Comparison of ENCODE assay signal across 1 cellular context in the genomic region with DNA sequence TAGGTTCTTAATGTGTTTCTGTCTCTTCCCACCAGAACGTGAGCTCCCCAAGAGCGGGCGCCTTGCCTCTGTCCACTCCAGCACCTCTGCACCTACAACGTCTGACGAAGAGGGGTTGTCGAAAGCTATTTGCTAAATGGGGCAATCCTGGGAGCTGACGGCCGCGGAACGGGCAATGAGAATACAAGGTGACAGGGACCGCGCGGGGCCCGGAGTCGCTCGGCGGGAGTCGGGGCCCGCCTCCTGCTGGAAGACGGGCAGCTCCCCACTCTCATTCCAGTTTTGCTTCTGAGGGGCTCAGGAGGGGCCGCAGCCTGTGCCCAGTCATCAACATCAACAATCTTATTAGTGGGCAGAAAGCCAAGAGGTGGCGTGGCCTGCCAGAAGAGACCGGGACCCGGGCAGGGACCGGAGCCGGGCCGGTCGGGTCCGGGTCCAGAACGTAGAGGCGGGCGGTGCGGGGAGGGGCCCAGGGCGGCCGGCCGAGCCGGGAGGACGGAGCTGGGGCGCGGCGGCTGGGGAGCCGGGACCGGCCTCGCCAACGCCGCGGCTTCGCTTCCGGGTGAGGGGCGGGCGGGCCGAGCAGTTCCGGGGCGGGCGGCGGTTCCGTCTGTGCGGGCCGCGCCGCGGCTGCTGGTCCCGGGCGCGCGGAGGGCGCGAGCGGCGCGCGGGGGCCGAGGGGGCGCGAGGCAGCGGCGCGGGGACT.
TF ChIP-seq lines count a peak whose summit lies in the region.

Gene MOSMO (plus strand): TSS at position 603 of the 706 bp plus-strand sequence. CDS start 191 bp downstream, outside the sequence.

TF ChIP-seq in HepG2, 621 proteins besides CTCF, POLR2A, EP300 and RAD21 (continued from another document and continues in another):
- TF ChIP-seq, protein P1, sequence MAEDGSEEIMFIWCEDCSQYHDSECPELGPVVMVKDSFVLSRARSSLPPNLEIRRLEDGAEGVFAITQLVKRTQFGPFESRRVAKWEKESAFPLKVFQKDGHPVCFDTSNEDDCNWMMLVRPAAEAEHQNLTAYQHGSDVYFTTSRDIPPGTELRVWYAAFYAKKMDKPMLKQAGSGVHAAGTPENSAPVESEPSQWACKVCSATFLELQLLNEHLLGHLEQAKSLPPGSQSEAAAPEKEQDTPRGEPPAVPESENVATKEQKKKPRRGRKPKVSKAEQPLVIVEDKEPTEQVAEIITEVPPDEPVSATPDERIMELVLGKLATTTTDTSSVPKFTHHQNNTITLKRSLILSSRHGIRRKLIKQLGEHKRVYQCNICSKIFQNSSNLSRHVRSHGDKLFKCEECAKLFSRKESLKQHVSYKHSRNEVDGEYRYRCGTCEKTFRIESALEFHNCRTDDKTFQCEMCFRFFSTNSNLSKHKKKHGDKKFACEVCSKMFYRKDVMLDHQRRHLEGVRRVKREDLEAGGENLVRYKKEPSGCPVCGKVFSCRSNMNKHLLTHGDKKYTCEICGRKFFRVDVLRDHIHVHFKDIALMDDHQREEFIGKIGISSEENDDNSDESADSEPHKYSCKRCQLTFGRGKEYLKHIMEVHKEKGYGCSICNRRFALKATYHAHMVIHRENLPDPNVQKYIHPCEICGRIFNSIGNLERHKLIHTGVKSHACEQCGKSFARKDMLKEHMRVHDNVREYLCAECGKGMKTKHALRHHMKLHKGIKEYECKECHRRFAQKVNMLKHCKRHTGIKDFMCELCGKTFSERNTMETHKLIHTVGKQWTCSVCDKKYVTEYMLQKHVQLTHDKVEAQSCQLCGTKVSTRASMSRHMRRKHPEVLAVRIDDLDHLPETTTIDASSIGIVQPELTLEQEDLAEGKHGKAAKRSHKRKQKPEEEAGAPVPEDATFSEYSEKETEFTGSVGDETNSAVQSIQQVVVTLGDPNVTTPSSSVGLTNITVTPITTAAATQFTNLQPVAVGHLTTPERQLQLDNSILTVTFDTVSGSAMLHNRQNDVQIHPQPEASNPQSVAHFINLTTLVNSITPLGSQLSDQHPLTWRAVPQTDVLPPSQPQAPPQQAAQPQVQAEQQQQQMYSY (CRISPR knock-in tag; IDR thresholded peaks at IDR 0.05) = peak; percentile 88
- TF ChIP-seq ZNF558 (CRISPR knock-in tag; IDR thresholded peaks at IDR 0.05; ENCODE audit: borderline replicate concordance) (peak; percentile 78; the same call in 1 of the 2 replicates), BRCA1 (CRISPR knock-in tag; IDR thresholded peaks at IDR 0.05) (peak; percentile 74; the same call in 1 of the 2 replicates), ZNF274 (CRISPR knock-in tag; IDR thresholded peaks at IDR 0.05) (peak; percentile 74; the same call in 1 of the 2 replicates), ZNF749 (CRISPR knock-in tag; IDR thresholded peaks at IDR 0.05; ENCODE audit: borderline replicate concordance) (peak; percentile 86; the same call in 1 of the 2 replicates), ZNF781 (CRISPR knock-in tag; IDR thresholded peaks at IDR 0.05; ENCODE audit: borderline replicate concordance, not compliant biosample characterization) (peak; percentile 81), ZMAT3 (CRISPR knock-in tag; conservative IDR thresholded peaks at IDR 0.05) (peak; percentile 53), TMF1 (CRISPR knock-in tag; IDR thresholded peaks at IDR 0.05; ENCODE audit: low read depth) (peak; percentile 27; the same call in 1 of the 2 replicates), ZBTB8A (CRISPR knock-in tag; IDR thresholded peaks at IDR 0.05; ENCODE audit: borderline replicate concordance, low read depth) (no peak), SP1 (IDR thresholded peaks at IDR 0.05) (no peak), SP1 (CRISPR knock-in tag; IDR thresholded peaks at IDR 0.05) (0 out of 2 replicates have a peak, but pooled peaks have one; percentile 22), CENPBD1 (CRISPR knock-in tag; IDR thresholded peaks at IDR 0.05; ENCODE audit: borderline replicate concordance, low read depth) (peak; percentile 86; the same call in 1 of the 2 replicates), MXI1 (IDR thresholded peaks at IDR 0.05; ENCODE audit: borderline replicate concordance, low read depth, low read length) (peak; percentile 30; the same call in 1 of the 3 replicates), ELF1 (CRISPR knock-in tag; IDR thresholded peaks at IDR 0.05) (peak; percentile 48), REST (IDR thresholded peaks at IDR 0.05; ENCODE audit: borderline replicate concordance in 1 of 2, low read depth in 1 of 2, low read length in 2 of 2) (peak; percentile 44 to 90), TAF15 (IDR thresholded peaks at IDR 0.05; ENCODE audit: low read depth, low read length, poor library complexity, severe bottlenecking) (peak; percentile 53), SNAPC4 (CRISPR knock-in tag; IDR thresholded peaks at IDR 0.05) (peak; percentile 66; the same call in 1 of the 2 replicates), ATF1 (CRISPR knock-in tag; IDR thresholded peaks at IDR 0.05) (no peak), ZNF317 (CRISPR knock-in tag; IDR thresholded peaks at IDR 0.05) (0 out of 2 replicates have a peak, but pooled peaks have one; percentile 28), PHF20 (CRISPR knock-in tag; IDR thresholded peaks at IDR 0.05) (peak; percentile 76), KDM5A (IDR thresholded peaks at IDR 0.05; ENCODE audit: borderline replicate concordance, low read length) (peak; percentile 84), MTA1 (CRISPR knock-in tag; IDR thresholded peaks at IDR 0.05; ENCODE audit: borderline replicate concordance) (peak; percentile 67; the same call in 1 of the 2 replicates), ZBTB4 (CRISPR knock-in tag; IDR thresholded peaks at IDR 0.05; ENCODE audit: borderline replicate concordance) (peak; percentile 60; the same call in 1 of the 2 replicates), ZNF7 (CRISPR knock-in tag; IDR thresholded peaks at IDR 0.05) (no peak), SAFB2 (CRISPR knock-in tag; IDR thresholded peaks at IDR 0.05; ENCODE audit: borderline replicate concordance, low read depth) (peak; percentile 53; the same call in 1 of the 2 replicates), CEBPB (IDR thresholded peaks at IDR 0.05; ENCODE audit: borderline replicate concordance, low read depth, low read length) (peak; percentile 90), NFATC3 (CRISPR knock-in tag; IDR thresholded peaks at IDR 0.05) (no peak), AGO2 (optimal IDR thresholded peaks at IDR 0.05; ENCODE audit: low read depth, low read length) (peak; percentile 78), KLF15 (CRISPR knock-in tag; IDR thresholded peaks at IDR 0.05; ENCODE audit: borderline replicate concordance) (0 out of 2 replicates have a peak, but pooled peaks have one; percentile 61), ZNF33A (CRISPR knock-in tag; IDR thresholded peaks at IDR 0.05; ENCODE audit: borderline replicate concordance) (no peak), MTF2 (CRISPR knock-in tag; IDR thresholded peaks at IDR 0.05; ENCODE audit: borderline replicate concordance) (peak; percentile 45; the same call in 1 of the 2 replicates), MIER3 (CRISPR knock-in tag; IDR thresholded peaks at IDR 0.05; ENCODE audit: borderline replicate concordance) (0 out of 2 replicates have a peak, but pooled peaks have one; percentile 14), BHLHE40 (IDR thresholded peaks at IDR 0.05; ENCODE audit: low read length) (peak; percentile 61), KDM4B (CRISPR knock-in tag; IDR thresholded peaks at IDR 0.05) (peak; percentile 64; the same call in 1 of the 2 replicates), SP2 (CRISPR knock-in tag; IDR thresholded peaks at IDR 0.05) (peak; percentile 85), FOXM1 (CRISPR knock-in tag; IDR thresholded peaks at IDR 0.05) (no peak)
- TF ChIP-seq, protein P2, sequence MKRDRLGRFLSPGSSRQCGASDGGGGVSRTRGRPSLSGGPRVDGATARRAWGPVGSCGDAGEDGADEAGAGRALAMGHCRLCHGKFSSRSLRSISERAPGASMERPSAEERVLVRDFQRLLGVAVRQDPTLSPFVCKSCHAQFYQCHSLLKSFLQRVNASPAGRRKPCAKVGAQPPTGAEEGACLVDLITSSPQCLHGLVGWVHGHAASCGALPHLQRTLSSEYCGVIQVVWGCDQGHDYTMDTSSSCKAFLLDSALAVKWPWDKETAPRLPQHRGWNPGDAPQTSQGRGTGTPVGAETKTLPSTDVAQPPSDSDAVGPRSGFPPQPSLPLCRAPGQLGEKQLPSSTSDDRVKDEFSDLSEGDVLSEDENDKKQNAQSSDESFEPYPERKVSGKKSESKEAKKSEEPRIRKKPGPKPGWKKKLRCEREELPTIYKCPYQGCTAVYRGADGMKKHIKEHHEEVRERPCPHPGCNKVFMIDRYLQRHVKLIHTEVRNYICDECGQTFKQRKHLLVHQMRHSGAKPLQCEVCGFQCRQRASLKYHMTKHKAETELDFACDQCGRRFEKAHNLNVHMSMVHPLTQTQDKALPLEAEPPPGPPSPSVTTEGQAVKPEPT (CRISPR knock-in tag; IDR thresholded peaks at IDR 0.05; ENCODE audit: low read depth) = peak; percentile 88
- TF ChIP-seq, protein P3, sequence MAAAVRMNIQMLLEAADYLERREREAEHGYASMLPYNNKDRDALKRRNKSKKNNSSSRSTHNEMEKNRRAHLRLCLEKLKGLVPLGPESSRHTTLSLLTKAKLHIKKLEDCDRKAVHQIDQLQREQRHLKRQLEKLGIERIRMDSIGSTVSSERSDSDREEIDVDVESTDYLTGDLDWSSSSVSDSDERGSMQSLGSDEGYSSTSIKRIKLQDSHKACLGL (CRISPR knock-in tag; IDR thresholded peaks at IDR 0.05) = peak; percentile 82
